In genomic region chr12:40820794-40821484, GRCh38 we compare ENCODE assay signal across 15 cellular contexts.
"Had no signal": no experiment of that assay in that cellular context is flagged by ENCODE, and none has a peak within 500 bp of the region (broad histone marks: within the 10 kb centered on the region; RNA-seq: fewer than 3 reads in every experiment).

No MANE protein-coding gene starts in this region.

- H3K4me1 ChIP-seq: thyroid gland had no signal

- H3K36me3 ChIP-seq: thyroid gland had no signal

- H3K4me3 ChIP-seq: thyroid gland had no signal

- H3K9me3 ChIP-seq: thyroid gland had no signal

- H3K27me3 ChIP-seq: foreskin keratinocyte, thyroid gland had no signal

- H3K27ac ChIP-seq: foreskin keratinocyte, thyroid gland had no signal

- DNase-seq: activated CD4-positive, alpha-beta T cell treated with anti-CD3 and anti-CD28 coated beads for 48 hours; activated CD8-positive, alpha-beta T cell treated with anti-CD3 and anti-CD28 coated beads for 36 hours; activated effector memory CD4-positive, alpha-beta T cell treated with Interleukin-2 at 50 U/mL for 16 hours; activated naive CD4-positive, alpha-beta T cell treated with anti-CD3 and anti-CD28 coated beads, Interleukin-2, amount 50 U/mL, for 16 hours; activated T-cell treated with anti-CD3 and anti-CD28 coated beads, Interleukin-2, amount 50 U/mL, for 4 hours; foreskin keratinocyte; immature natural killer cell; retina; stimulated activated CD4-positive, alpha-beta T cell treated with anti-CD3 and anti-CD28 coated beads, Interleukin-4, amount 100 ng/mL, for 1 hour; stimulated activated naive B cell treated with anti-CD40 and anti-IgM and Interleukin-4, amounts not matched to agents 10 μg/mL and 1 μg/mL and 100 μg/mL, for 72 hours; thyroid gland had no signal

- ATAC-seq: activated CD8-positive, alpha-beta T cell treated with anti-CD3 and anti-CD28 coated beads for 36 hours; activated T-cell treated with anti-CD3 and anti-CD28 coated beads, Interleukin-2, amount 50 U/mL, for 4 hours; natural killer cell treated with Interleukin-12 subunit alpha and Interleukin-12 subunit beta and Interleukin-15 and Interleukin-18, amount 100 ng/mL, for 72 hours; stimulated activated naive B cell treated with anti-CD40 and anti-IgM and Interleukin-4, amounts not matched to agents 10 μg/mL and 1 μg/mL and 100 μg/mL, for 72 hours had no signal

- FAIRE-seq: astrocyte, colon, TTC549 had no signal
